ENCODE assay signal across 7 cellular contexts in the genomic region with DNA sequence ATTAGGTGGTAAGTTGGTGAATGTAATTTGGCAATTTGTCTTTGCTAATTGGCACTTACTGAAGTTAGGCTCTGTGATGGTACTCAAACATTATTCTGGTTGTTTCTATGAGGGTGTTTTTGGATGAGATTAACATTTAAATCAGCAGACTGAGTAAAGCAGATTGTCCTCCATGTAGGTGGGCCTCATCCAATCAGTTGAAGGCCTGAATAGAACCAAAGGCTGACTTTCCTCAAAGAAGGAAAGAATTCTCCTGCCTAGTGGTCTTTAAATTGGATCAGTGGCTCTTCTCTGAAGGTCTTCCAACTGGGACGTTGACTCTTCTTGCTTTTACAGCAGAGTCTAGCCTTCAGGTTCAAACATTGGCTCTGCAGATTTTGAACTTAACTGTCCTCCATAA.
"Had no signal": no experiment of that assay in that cellular context is flagged by ENCODE, and none has a peak within 500 bp of the region (broad histone marks: within the 10 kb centered on the region; RNA-seq: fewer than 3 reads in every experiment).

No MANE protein-coding gene starts in this region.

- H3K36me3 ChIP-seq: HAP-1 had no signal

- H3K9me3 ChIP-seq: HAP-1 had no signal

- DNase-seq: H7, KG1 had no signal

- FAIRE-seq: HepG2, HTR-8/SVneo had no signal

- H2AFZ ChIP-seq: GM23338 had no signal

- ATAC-seq: HCT116, HepG2 had no signal

- H3K4me3 ChIP-seq: GM23338, HAP-1 had no signal

- H3K4me2 ChIP-seq: GM23338 had no signal
